Comparison of ENCODE assay signal across 18 cellular contexts in genomic region chr2:16813593-16813992, GRCh38.
DNase-seq lines count a peak whose midpoint lies in the region; ATAC-seq and TF ChIP-seq lines count a peak whose summit lies in the region.
"Had no signal": no experiment of that assay in that cellular context is flagged by ENCODE, and none has a peak within 500 bp of the region (broad histone marks: within the 10 kb centered on the region; RNA-seq: fewer than 3 reads in every experiment).

No MANE protein-coding gene starts in this region.

- no peaks in the 10 kb centered on the region for H3K4me1 ChIP-seq in left lung
- H3K4me1 ChIP-seq: BLaER1, HAP-1 had no signal

- H3K4me3 Mint-ChIP-seq in nephron progenitor cell: no peak overlapping the region
- H3K4me3 Mint-ChIP-seq: B cell; CD4-positive, CD25-positive, alpha-beta regulatory T cell; CD8-positive, alpha-beta T cell; HFFc6 had no signal

- no peaks in the 10 kb centered on the region for H3K36me3 ChIP-seq in left lung
- H3K36me3 ChIP-seq: BLaER1, HAP-1 had no signal

- ATAC-seq in left lung (no peak), HG03439 (IDR thresholded peaks at IDR 0.05; ENCODE audit: unreplicated experiment) (no peak)
- ATAC-seq: CD8-positive, alpha-beta T cell had no signal

- no peaks in the 10 kb centered on the region for H3K4me1 Mint-ChIP-seq in nephron progenitor cell
- H3K4me1 Mint-ChIP-seq: B cell; CD4-positive, CD25-positive, alpha-beta regulatory T cell had no signal

- H3K27ac Mint-ChIP-seq in nephron progenitor cell: peak overlapping the region; percentile 23
- H3K27ac Mint-ChIP-seq: B cell; CD4-positive, CD25-positive, alpha-beta regulatory T cell; CD8-positive, alpha-beta T cell; HFFc6 had no signal

- no peak overlapping the region for H3K27ac ChIP-seq in left lung
- H3K27ac ChIP-seq: BLaER1, C4-2B had no signal

- H3K9me3 Mint-ChIP-seq in nephron progenitor cell: no peaks in the 10 kb centered on the region
- H3K9me3 Mint-ChIP-seq: CD8-positive, alpha-beta T cell had no signal

- peaks cover 4% of the 10 kb centered on the region for H3K27me3 Mint-ChIP-seq in nephron progenitor cell (ENCODE audit: low read depth, poor library complexity)
- H3K27me3 Mint-ChIP-seq: B cell; CD4-positive, CD25-positive, alpha-beta regulatory T cell had no signal

- peak; percentile 18 for DNase-seq in D341Med (ENCODE audit: low spot score)
- DNase-seq in NCI-H524 (lab: John Stamatoyannopoulos, UW): peak; percentile 66 to 83
- DNase-seq in NCI-H82 treated with DMSO at 0.1 percent for 48 hours (lab: John Stamatoyannopoulos, UW; ENCODE audit: unreplicated experiment): peak; percentile 63
- DNase-seq in nephron progenitor cell: no peak
- DNase-seq in left lung: no peak
- no peak for DNase-seq in central memory CD4-positive, alpha-beta T cell
- no peak for DNase-seq in putamen (ENCODE audit: low spot score)
- DNase-seq: CD4-positive, CD25-positive, alpha-beta regulatory T cell; CD8-positive, alpha-beta T cell; DMS153; DND-41; GOT3; HFFc6 had no signal

- H3K9me3 ChIP-seq in left lung: no peaks in the 10 kb centered on the region
- H3K9me3 ChIP-seq: BLaER1, HAP-1 had no signal

- no peaks in the 10 kb centered on the region for H3K27me3 ChIP-seq in left lung
- H3K27me3 ChIP-seq: BLaER1 had no signal

- intact Hi-C loops in left lung (cut with DNase I): no loop called here

- no peak overlapping the region for H3K4me3 ChIP-seq in left lung
- H3K4me3 ChIP-seq: BLaER1, HAP-1 had no signal

- no peaks in the 10 kb centered on the region for H3K36me3 Mint-ChIP-seq in nephron progenitor cell (ENCODE audit: low read depth)
- H3K36me3 Mint-ChIP-seq: CD4-positive, CD25-positive, alpha-beta regulatory T cell; CD8-positive, alpha-beta T cell had no signal

- no peak for TF ChIP-seq CTCF in nephron progenitor cell (IDR thresholded peaks at IDR 0.05)
- TF ChIP-seq CTCF in left lung (IDR thresholded peaks at IDR 0.05): no peak

Comparison
In these comparisons a context has a peak if more than half of its experiments do, and no peak if none do; other contexts are left out.
1. DNase-seq: peak in D341Med (single experiment), NCI-H524 (2 of 2) and NCI-H82 treated with DMSO at 0.1 percent for 48 hours (single experiment); none in nephron progenitor cell (single experiment), left lung (0 of 2), central memory CD4-positive, alpha-beta T cell (single experiment) and putamen (single experiment).